In genomic region chr1:82485591-82486369, GRCh38 we compare ENCODE assay signal across 1 cellular context.
TF ChIP-seq lines count a peak whose summit lies in the region.

No MANE protein-coding gene starts in this region.

TF ChIP-seq in H1, 55 proteins besides CTCF, POLR2A, EP300 and RAD21 (continued from another document):
- TF ChIP-seq MAFK (IDR thresholded peaks at IDR 0.05; ENCODE audit: low read depth, low read length) = no peak
- no peak for TF ChIP-seq EZH2 (IDR thresholded peaks at IDR 0.05; ENCODE audit: low read depth, low read length, severe bottlenecking)
- peak; percentile 97 for TF ChIP-seq JUND (IDR thresholded peaks at IDR 0.05; ENCODE audit: low read length)
- TF ChIP-seq GABPA (IDR thresholded peaks at IDR 0.05; ENCODE audit: borderline replicate concordance, insufficient read depth, low read length) = no peak
- no peak for TF ChIP-seq ATF3 (IDR thresholded peaks at IDR 0.05; ENCODE audit: insufficient read depth, low read depth, low read length)
- no peak for TF ChIP-seq SP2 (IDR thresholded peaks at IDR 0.05; ENCODE audit: low read length)
- no peak for TF ChIP-seq HDAC6 (IDR thresholded peaks at IDR 0.05; ENCODE audit: low read depth, low read length)
- TF ChIP-seq BRCA1 (IDR thresholded peaks at IDR 0.05; ENCODE audit: low read depth, low read length) = no peak
- TF ChIP-seq RXRA (IDR thresholded peaks at IDR 0.05; ENCODE audit: insufficient read depth, low read depth, low read length) = no peak
- no peak for TF ChIP-seq NANOG (IDR thresholded peaks at IDR 0.05; ENCODE audit: insufficient read depth, low read depth, low read length, poor library complexity, severe bottlenecking)
- TF ChIP-seq ZNF274 (IDR thresholded peaks at IDR 0.05; ENCODE audit: borderline replicate concordance, extremely low read depth, low read length) = no peak
- TF ChIP-seq, protein P1, sequence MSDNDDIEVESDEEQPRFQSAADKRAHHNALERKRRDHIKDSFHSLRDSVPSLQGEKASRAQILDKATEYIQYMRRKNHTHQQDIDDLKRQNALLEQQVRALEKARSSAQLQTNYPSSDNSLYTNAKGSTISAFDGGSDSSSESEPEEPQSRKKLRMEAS (IDR thresholded peaks at IDR 0.05) = no peak
- TF ChIP-seq JUN (IDR thresholded peaks at IDR 0.05; ENCODE audit: low read depth, low read length) = peak; percentile 83
- TF ChIP-seq, protein P2, sequence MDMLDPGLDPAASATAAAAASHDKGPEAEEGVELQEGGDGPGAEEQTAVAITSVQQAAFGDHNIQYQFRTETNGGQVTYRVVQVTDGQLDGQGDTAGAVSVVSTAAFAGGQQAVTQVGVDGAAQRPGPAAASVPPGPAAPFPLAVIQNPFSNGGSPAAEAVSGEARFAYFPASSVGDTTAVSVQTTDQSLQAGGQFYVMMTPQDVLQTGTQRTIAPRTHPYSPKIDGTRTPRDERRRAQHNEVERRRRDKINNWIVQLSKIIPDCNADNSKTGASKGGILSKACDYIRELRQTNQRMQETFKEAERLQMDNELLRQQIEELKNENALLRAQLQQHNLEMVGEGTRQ (IDR thresholded peaks at IDR 0.05; ENCODE audit: low read length) = no peak
- peak; percentile 65; the same call in 1 of the 2 replicates for TF ChIP-seq POU5F1 (IDR thresholded peaks at IDR 0.05; ENCODE audit: low read depth, low read length)
- no peak for TF ChIP-seq SP4 (IDR thresholded peaks at IDR 0.05; ENCODE audit: low read length)
- TF ChIP-seq KDM5A (IDR thresholded peaks at IDR 0.05; ENCODE audit: low read length) = no peak
- no peak for TF ChIP-seq YY1 (IDR thresholded peaks at IDR 0.05; ENCODE audit: low read depth, low read length)
- no peak for TF ChIP-seq KDM1A (IDR thresholded peaks at IDR 0.05; ENCODE audit: borderline replicate concordance, low read length)
- TF ChIP-seq TAF1 (IDR thresholded peaks at IDR 0.05; ENCODE audit: low read depth, low read length) = 0 out of 2 replicates have a peak, but pooled peaks have one; percentile 36
- no peak for TF ChIP-seq CBX8 (IDR thresholded peaks at IDR 0.05; ENCODE audit: borderline replicate concordance, low read depth, low read length)
- TF ChIP-seq SAP30 (IDR thresholded peaks at IDR 0.05; ENCODE audit: insufficient read depth, insufficient replicate concordance, low read length) = no peak
- 0 out of 2 replicates have a peak, but pooled peaks have one; percentile 1 for TF ChIP-seq TCF12 (IDR thresholded peaks at IDR 0.05; ENCODE audit: low read depth, low read length)
- TF ChIP-seq HDAC2 (IDR thresholded peaks at IDR 0.05; ENCODE audit: borderline replicate concordance in 1 of 2, low read depth in 2 of 2, low read length in 2 of 2) = no peak
- no peak for TF ChIP-seq ATF2 (IDR thresholded peaks at IDR 0.05; ENCODE audit: low read length)
- no peak for TF ChIP-seq BACH1 (IDR thresholded peaks at IDR 0.05; ENCODE audit: low read length)
- TF ChIP-seq CEBPB (IDR thresholded peaks at IDR 0.05; ENCODE audit: low read depth, low read length) = no peak
- TF ChIP-seq TEAD4 (IDR thresholded peaks at IDR 0.05; ENCODE audit: low read depth, low read length) = peak; percentile 70; the same call in 1 of the 2 replicates
- no peak for TF ChIP-seq TAF7 (optimal IDR thresholded peaks at IDR 0.05; ENCODE audit: borderline replicate concordance, low read depth, low read length)
- TF ChIP-seq EGR1 (IDR thresholded peaks at IDR 0.05; ENCODE audit: borderline replicate concordance, low read depth, low read length) = no peak
- TF ChIP-seq CBX5 (IDR thresholded peaks at IDR 0.05; ENCODE audit: low read depth, low read length) = no peak
- peak; percentile 27 for TF ChIP-seq ASH2L (IDR thresholded peaks at IDR 0.05; ENCODE audit: low read length)
- no peak for TF ChIP-seq RBBP5 (IDR thresholded peaks at IDR 0.05; ENCODE audit: borderline replicate concordance, low read depth, low read length)
- TF ChIP-seq SUZ12 (IDR thresholded peaks at IDR 0.05; ENCODE audit: low read length) = no peak
